ENCODE assay signal across 11 cellular contexts in the genomic region with DNA sequence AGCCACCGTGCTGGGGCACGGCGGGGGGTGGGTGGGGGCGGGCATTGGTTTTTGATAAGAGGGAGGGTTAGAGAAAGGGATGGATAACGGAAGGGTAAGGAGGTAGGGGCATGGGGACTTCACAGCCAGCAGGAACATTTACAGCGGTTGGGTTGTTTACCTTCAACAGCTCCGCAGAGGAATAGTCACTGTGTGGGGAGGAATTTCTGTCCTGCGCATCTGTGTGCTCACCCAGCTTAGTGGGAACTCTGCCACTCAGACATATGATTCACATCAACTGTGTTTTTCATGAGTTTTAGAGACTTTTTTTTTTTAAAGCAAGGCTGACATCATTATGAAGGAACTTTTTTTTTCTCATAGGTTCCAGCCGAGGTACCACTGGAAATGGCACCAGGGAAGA. TPM values are rescaled to one million over a fixed set of nuclear protein-coding genes. Genes with fewer than 3 reads are reported as not detected.
DNase-seq lines count a peak whose midpoint lies in the region; ATAC-seq and TF ChIP-seq lines count a peak whose summit lies in the region.
"Had no signal": no experiment of that assay in that cellular context is flagged by ENCODE, and none has a peak within 500 bp of the region (broad histone marks: within the 10 kb centered on the region; RNA-seq: fewer than 3 reads in every experiment).

No MANE protein-coding gene starts in this region.

- intact Hi-C loops in left lung (cut with DNase I) = no loop called here

- no peaks in the 10 kb centered on the region for H3K4me1 ChIP-seq in left lung

- H3K27ac ChIP-seq in left lung = no peak overlapping the region

- peaks cover 0 to 50% of the 10 kb centered on the region in 2 donors for H3K27me3 ChIP-seq in left lung

- no peak overlapping the region for H3K4me3 ChIP-seq in left lung

- TF ChIP-seq CTCF in left lung (IDR thresholded peaks at IDR 0.05) = no peak

- DNase-seq in AG08395 (ENCODE audit: low spot score) (peak; percentile 92), HT1080 (ENCODE audit: low read depth) (peak; percentile 75), dedifferentiated amniotic fluid mesenchymal stem cell (ENCODE audit: extremely low spot score) (peak; percentile 89), left lung (no peak), NCI-H1092 (lab: John Stamatoyannopoulos, UW) (no peak), NCI-H1436 treated with DMSO at 0.1 percent for 48 hours (lab: John Stamatoyannopoulos, UW) (no peak)
- DNase-seq: MM.1S had no signal

- peak; percentile 53 for ATAC-seq in left lung
- no peak for ATAC-seq in HG03520 (IDR thresholded peaks at IDR 0.05; ENCODE audit: unreplicated experiment)
- ATAC-seq in GM21447 (IDR thresholded peaks at IDR 0.05; ENCODE audit: unreplicated experiment) = no peak
- ATAC-seq: activated T-helper 17 cell treated with anti-CD3 and anti-CD28 coated beads, Interleukin-2, amount 50 U/mL, for 72 hours had no signal

- no peaks in the 10 kb centered on the region for H3K36me3 ChIP-seq in left lung

- no peaks in the 10 kb centered on the region for H3K9me3 ChIP-seq in left lung

RNA-seq across cellular contexts. Expression of gene CHRD, which starts 19.6 kb away (rescaled TPM):
- 0.43 and 1.2 TPM in 2 replicates for total RNA-seq in HT1080 (2014; rRNA removed; shearing (Covaris generic))
- 0.35 and 0.47 TPM in 2 replicates for polyA plus RNA-seq in HT1080 (2015; cell fraction: cytosol; rRNA removed)
- 1.8 and 7.7 TPM in 2 replicates for polyA plus RNA-seq in HT1080 (2015; cell fraction: nucleus; rRNA removed)
- total RNA-seq in left lung = 1 to 10 TPM; 5.6 to 8.6 TPM
- polyA plus RNA-seq: keratinocyte had no signal

RNA-seq across cellular contexts. Expression of gene THPO, which starts 21.4 kb away (rescaled TPM):
- total RNA-seq in HT1080 (2014; rRNA removed; shearing (Covaris generic)) = not detected in 2 replicates
- 0.08 and 0.34 TPM in 2 replicates for polyA plus RNA-seq in HT1080 (2015; cell fraction: cytosol; rRNA removed)
- 0.28 TPM in 1 of 2 replicates, not detected in the other for polyA plus RNA-seq in HT1080 (2015; cell fraction: nucleus; rRNA removed)
- total RNA-seq in left lung = under 1 TPM; 0.23 to 0.65 TPM
- total RNA-seq: activated T-helper 17 cell treated with anti-CD3 and anti-CD28 coated beads, Interleukin-2, amount 50 U/mL, for 72 hours had no signal
- polyA plus RNA-seq: keratinocyte had no signal

RNA-seq across cellular contexts. Expression of gene POLR2H, which starts 37.9 kb away (rescaled TPM):
- total RNA-seq in HT1080 (2014; rRNA removed; shearing (Covaris generic)) = 327 and 330 TPM in 2 replicates
- 326 and 401 TPM in 2 replicates for polyA plus RNA-seq in HT1080 (2015; cell fraction: cytosol; rRNA removed)
- polyA plus RNA-seq in HT1080 (2015; cell fraction: nucleus; rRNA removed) = 386 and 402 TPM in 2 replicates
- 10 to 100 TPM; 54.7 to 71.3 TPM for total RNA-seq in left lung

RNA-seq across cellular contexts. Expression of gene CLCN2, which starts 38.0 kb away (rescaled TPM):
- 13.9 and 21.1 TPM in 2 replicates for total RNA-seq in HT1080 (2014; rRNA removed; shearing (Covaris generic))
- 6.2 and 7.1 TPM in 2 replicates for polyA plus RNA-seq in HT1080 (2015; cell fraction: cytosol; rRNA removed)
- 27.3 and 34.5 TPM in 2 replicates for polyA plus RNA-seq in HT1080 (2015; cell fraction: nucleus; rRNA removed)
- 1 to 10 TPM; 4.4 to 5.6 TPM for total RNA-seq in left lung

Comparison
In these comparisons a context has a peak if more than half of its experiments do, and no peak if none do; other contexts are left out.
1. DNase-seq: peak in AG08395 (single experiment), HT1080 (single experiment) and dedifferentiated amniotic fluid mesenchymal stem cell (single experiment); none in left lung (0 of 2), NCI-H1092 (single experiment) and NCI-H1436 treated with DMSO at 0.1 percent for 48 hours (single experiment).